26 cellular contexts compared by ENCODE assay signal in genomic region chr5:86646671-86647070, GRCh38. TPM values are rescaled to one million over a fixed set of nuclear protein-coding genes. Genes with fewer than 3 reads are reported as not detected.
A peak's percentile ranks its signal among the peaks of the same experiment; 100 is the strongest.
DNase-seq lines count a peak whose midpoint lies in the region; ATAC-seq, FAIRE-seq and TF ChIP-seq lines count a peak whose summit lies in the region.
"Had no signal": no experiment of that assay in that cellular context is flagged by ENCODE, and none has a peak within 500 bp of the region (broad histone marks: within the 10 kb centered on the region; RNA-seq: fewer than 3 reads in every experiment).

No MANE protein-coding gene starts in this region.

- POLR2A ChIA-PET in H1 (lab: Charles Lee; ENCODE audit: partially characterized antibody), result no interaction called here

- no peaks in the 10 kb centered on the region for H3K27me3 ChIP-seq in GM23338 (ENCODE audit: insufficient read depth)
- no peaks in the 10 kb centered on the region for H3K27me3 ChIP-seq in HUES64 (ENCODE audit: insufficient read depth, low read length)
- no peaks in the 10 kb centered on the region for H3K27me3 ChIP-seq in H1 (replicated peaks in 1 of 4; ENCODE audit: control insufficient read depth in 3 of 4, extremely low read depth in 1 of 4, insufficient read depth in 3 of 4, low read length in 3 of 4)
- H3K27me3 ChIP-seq: BE2C; BLaER1 treated with 17β-estradiol and CSF1 and Interleukin-3, amounts not matched to agents 10 nM and 100 nM had no signal

- H4K20me1 ChIP-seq in GM23338 (replicated peaks; ENCODE audit: insufficient read depth), result no peaks in the 10 kb centered on the region
- H4K20me1 ChIP-seq in H1 (replicated peaks in 1 of 2; ENCODE audit: control insufficient read depth in 1 of 2, insufficient read depth in 2 of 2, low read length in 2 of 2), result no peaks in the 10 kb centered on the region
- H4K20me1 ChIP-seq: BLaER1 treated with 17β-estradiol and CSF1 and Interleukin-3, amounts not matched to agents 10 nM and 100 nM had no signal

- no peak for TF ChIP-seq RAD21 in H1 (IDR thresholded peaks at IDR 0.05 in 1 of 2, conservative IDR thresholded peaks at IDR 0.05 in 1 of 2; ENCODE audit: low read depth in 2 of 2, low read length in 2 of 2)

- H3K14ac ChIP-seq in H1 (ENCODE audit: insufficient read length), result no peak overlapping the region

- H2BK5ac ChIP-seq in H1 (ENCODE audit: low read depth, low read length), result peak overlapping the region; percentile 38; the same call in 1 of the 2 replicates

- peak overlapping the region; percentile 60 for H3K4ac ChIP-seq in H1 (replicated peaks; ENCODE audit: insufficient read length, low read depth, low read length)

- H3K4me2 ChIP-seq in GM23338, result peak overlapping the region; percentile 58; the same call in 1 of the 2 replicates
- 0 out of 4 replicates have a peak overlapping the region, but pooled peaks of 1 of the 2 experiments have one; percentile 34 for H3K4me2 ChIP-seq in H1 (ENCODE audit: insufficient read depth in 1 of 2, low read depth in 2 of 2, low read length in 2 of 2)
- H3K4me2 ChIP-seq: A549; BLaER1 treated with 17β-estradiol and CSF1 and Interleukin-3, amounts not matched to agents 10 nM and 100 nM had no signal

- H3K56ac ChIP-seq in H1 (replicated peaks; ENCODE audit: insufficient read length, low read depth, low read length), result no peak overlapping the region

- peaks cover 59% of the 10 kb centered on the region for H3K4me1 Mint-ChIP-seq in GM23338
- peaks cover 27% of the 10 kb centered on the region for H3K4me1 Mint-ChIP-seq in progenitor cell of endocrine pancreas (ENCODE audit: low read depth)
- H3K4me1 Mint-ChIP-seq: CD14-positive monocyte; CD8-positive, alpha-beta memory T cell had no signal

- H2AFZ ChIP-seq in GM23338, result no peak overlapping the region
- no peak overlapping the region for H2AFZ ChIP-seq in H1 (ENCODE audit: low read length)
- H2AFZ ChIP-seq: GM23248 had no signal

- H4K91ac ChIP-seq in H1 (replicated peaks; ENCODE audit: insufficient read length, low read length), result no peak overlapping the region

- TF ChIP-seq CTCF in GM23338 (conservative IDR thresholded peaks at IDR 0.05; ENCODE audit: low read depth in 2 of 2) (no peak), H1 (IDR thresholded peaks at IDR 0.05; ENCODE audit: control extremely low read depth in 1 of 3, insufficient read depth in 1 of 3, low read depth in 1 of 3, low read length in 3 of 3) (no peak), progenitor cell of endocrine pancreas (IDR thresholded peaks at IDR 0.05; ENCODE audit: unreplicated experiment) (no peak)

- H3K9me3 ChIP-seq in HUES64 (ENCODE audit: insufficient read depth, low read depth, low read length) (no peaks in the 10 kb centered on the region), H1 (ENCODE audit: insufficient read depth in 2 of 2, low read depth in 1 of 2, low read length in 1 of 2) (no peaks in the 10 kb centered on the region)
- H3K9me3 ChIP-seq: A549; BE2C; BLaER1 treated with 17β-estradiol and CSF1 and Interleukin-3, amounts not matched to agents 10 nM and 100 nM had no signal

- H2BK120ac ChIP-seq in H1 (replicated peaks; ENCODE audit: low read depth, low read length), result peak overlapping the region; percentile 16

- no peaks in the 10 kb centered on the region for H3K23me2 ChIP-seq in H1 (ENCODE audit: low read depth, low read length)

- H3K36me3 Mint-ChIP-seq in GM23338 (ENCODE audit: low read depth) (no peaks in the 10 kb centered on the region), progenitor cell of endocrine pancreas (ENCODE audit: insufficient read depth) (no peaks in the 10 kb centered on the region)
- H3K36me3 Mint-ChIP-seq: CD14-positive monocyte; CD8-positive, alpha-beta memory T cell had no signal

- H3K27ac Mint-ChIP-seq in GM23338 (peak overlapping the region; percentile 66), progenitor cell of endocrine pancreas (peak overlapping the region; percentile 0)
- H3K27ac Mint-ChIP-seq: CD14-positive monocyte; CD4-positive, alpha-beta T cell; CD8-positive, alpha-beta memory T cell had no signal

- H2BK15ac ChIP-seq in H1 (ENCODE audit: low read length), result no peak overlapping the region

- H3K27ac ChIP-seq in GM23338 (ENCODE audit: low read depth) (peak overlapping the region; percentile 97), HUES64 (ENCODE audit: low read depth, low read length) (peak overlapping the region; percentile 94; the same call in 1 of the 2 replicates), H1 (ENCODE audit: low read depth, low read length) (no peak overlapping the region), substantia nigra (ENCODE audit: low read depth, low read length, poor library complexity, severe bottlenecking) (no peak overlapping the region)
- H3K27ac ChIP-seq: A549; BLaER1 treated with 17β-estradiol and CSF1 and Interleukin-3, amounts not matched to agents 10 nM and 100 nM; GM23248 had no signal

- H2AK5ac ChIP-seq in H1 (ENCODE audit: low read depth, low read length), result no peak overlapping the region

- H3K4me3 ChIP-seq in GM23338, result no peak overlapping the region
- H3K4me3 ChIP-seq in HUES64 (ENCODE audit: low read length), result no peak overlapping the region
- no peak overlapping the region for H3K4me3 ChIP-seq in H1 (ENCODE audit: extremely low read depth in 1 of 4, insufficient read depth in 2 of 4, low read depth in 3 of 4, low read length in 4 of 4)
- H3K4me3 ChIP-seq: A549; BLaER1 treated with 17β-estradiol and CSF1 and Interleukin-3, amounts not matched to agents 10 nM and 100 nM; GM12878; GM23248 had no signal

- H3K23ac ChIP-seq in H1 (ENCODE audit: insufficient read length), result no peak overlapping the region

- no peaks in the 10 kb centered on the region for H3K9me3 Mint-ChIP-seq in GM23338
- H3K9me3 Mint-ChIP-seq in progenitor cell of endocrine pancreas (ENCODE audit: low read depth), result no peaks in the 10 kb centered on the region
- H3K9me3 Mint-ChIP-seq: CD4-positive, alpha-beta T cell; CD8-positive, alpha-beta memory T cell had no signal

- H2BK20ac ChIP-seq in H1 (ENCODE audit: low read length), result no peak overlapping the region; the same call in 1 of the 2 replicates

- H2BK12ac ChIP-seq in H1 (ENCODE audit: low read depth, low read length), result no peak overlapping the region

- no peaks in the 10 kb centered on the region; the same call in 1 of the 2 replicates for H3F3A ChIP-seq in GM23338 (replicated peaks; ENCODE audit: low read depth)

- CTCF ChIA-PET in H1 (lab: Charles Lee; ENCODE audit: partially characterized antibody), result interaction anchor here (1.7 kb wide), 1 partner anchor 15 kb away, joined by 5 read pairs; no protein-coding TSS in a partner anchor

- no peak for DNase-seq in GM23338 (ENCODE audit: low spot score)
- DNase-seq in H1 (ENCODE audit: low read depth in 1 of 2, low spot score in 2 of 2), result no peak
- DNase-seq in progenitor cell of endocrine pancreas (ENCODE audit: low spot score, unreplicated experiment), result no peak
- DNase-seq in substantia nigra (lab: John Stamatoyannopoulos, UW), result no peak
- no peak for DNase-seq in nucleus accumbens (lab: John Stamatoyannopoulos, UW)
- DNase-seq in KG1 (lab: John Stamatoyannopoulos, UW), result no peak
- DNase-seq: 8988T; ACHN; AML-193; BE2C; CD4-positive, alpha-beta T cell; CD8-positive, alpha-beta memory T cell; DMS 273 treated with DMSO at 0.1 percent for 48 hours; DMS79; EL; GDM1; GM23248; HCEC 1CT had no signal

- H3K36me3 ChIP-seq in GM23338 (ENCODE audit: insufficient read depth), result no peaks in the 10 kb centered on the region
- no peaks in the 10 kb centered on the region for H3K36me3 ChIP-seq in HUES64 (ENCODE audit: insufficient read depth, low read length)
- no peaks in the 10 kb centered on the region for H3K36me3 ChIP-seq in H1 (ENCODE audit: control insufficient read depth in 2 of 4, insufficient read depth in 4 of 4, low read length in 3 of 4)
- H3K36me3 ChIP-seq: BE2C; BLaER1 treated with 17β-estradiol and CSF1 and Interleukin-3, amounts not matched to agents 10 nM and 100 nM had no signal

- no peak overlapping the region for H3K18ac ChIP-seq in H1 (ENCODE audit: extremely low read depth, low read length)

- H3K4me1 ChIP-seq in GM23338 (ENCODE audit: insufficient read depth), result peaks cover 75% of the 10 kb centered on the region
- H3K4me1 ChIP-seq in HUES64 (ENCODE audit: insufficient read depth, low read length), result peaks cover 55% of the 10 kb centered on the region
- peaks cover 4 to 28% (median 17%) of the 10 kb centered on the region in 4 experiments for H3K4me1 ChIP-seq in H1 (replicated peaks in 1 of 4; ENCODE audit: control insufficient read depth in 3 of 4, insufficient read depth in 4 of 4, low read length in 3 of 4)
- H3K4me1 ChIP-seq: A549; BE2C; BLaER1 treated with 17β-estradiol and CSF1 and Interleukin-3, amounts not matched to agents 10 nM and 100 nM had no signal

- TF ChIP-seq EP300 in H1 (IDR thresholded peaks at IDR 0.05; ENCODE audit: borderline replicate concordance in 1 of 2, low read depth in 2 of 2, low read length in 2 of 2), result no peak

- no peak overlapping the region; the same call in 1 of the 2 replicates for H3K9ac ChIP-seq in HUES64 (ENCODE audit: low read depth, low read length)
- H3K9ac ChIP-seq in H1 (replicated peaks in 1 of 4; ENCODE audit: extremely low read depth in 1 of 4, low read depth in 3 of 4, low read length in 3 of 4), result no peak overlapping the region
- H3K9ac ChIP-seq: BLaER1 treated with 17β-estradiol and CSF1 and Interleukin-3, amounts not matched to agents 10 nM and 100 nM; GM23248 had no signal

- H4K5ac ChIP-seq in H1 (ENCODE audit: insufficient read length, low read depth, low read length), result peak overlapping the region; percentile 1

- no peaks in the 10 kb centered on the region for H3K79me2 ChIP-seq in GM23338 (replicated peaks; ENCODE audit: insufficient read depth)
- no peaks in the 10 kb centered on the region for H3K79me2 ChIP-seq in H1 (ENCODE audit: control insufficient read depth in 1 of 2, insufficient read depth in 2 of 2, low read length in 2 of 2)

- H3K27me3 Mint-ChIP-seq in GM23338 (ENCODE audit: insufficient read depth, low read depth, poor library complexity) (peaks cover 3% of the 10 kb centered on the region), progenitor cell of endocrine pancreas (no peaks in the 10 kb centered on the region)

- ATAC-seq in GM23338, result no peak
- ATAC-seq: A549, GM12878 had no signal

- H3K4me3 Mint-ChIP-seq in GM23338 (no peak overlapping the region), progenitor cell of endocrine pancreas (ENCODE audit: low read depth) (no peak overlapping the region)
- H3K4me3 Mint-ChIP-seq: CD14-positive monocyte; CD4-positive, alpha-beta T cell; CD8-positive, alpha-beta memory T cell had no signal

- no peak overlapping the region for H4K8ac ChIP-seq in H1 (ENCODE audit: extremely low read depth, insufficient read depth, low read length)

- no peaks in the 10 kb centered on the region for H3K79me1 ChIP-seq in H1 (ENCODE audit: low read depth, low read length)

- no peaks in the 10 kb centered on the region for H3K9me2 ChIP-seq in GM23338 (ENCODE audit: insufficient read depth)

- no peak for FAIRE-seq in H1 (lab: Jason Lieb, UNC)
- FAIRE-seq: D721Med, GM12878, GM19239, H54 had no signal

- no peak for TF ChIP-seq POLR2A in H1 (IDR thresholded peaks at IDR 0.05; ENCODE audit: control extremely low read depth in 1 of 2, low read depth in 2 of 2, low read length in 2 of 2)

- WGBS in HUES64, result 94% methylated on average over 1 of the region's 1 CpG
- 88% methylated on average over 1 of the region's 1 CpG; no CpG with 5 or more reads in 1 of the 2 experiments for WGBS in H1 (ENCODE audit: extremely low coverage in 1 of 2, insufficient coverage in 1 of 2, insufficient read length in 1 of 2, insufficient replicate concordance in 2 of 2, low coverage in 1 of 2, low lambda C conversion rate in 2 of 2, missing lambda C conversion rate in 1 of 2), 2 experiments

RNA-seq across cellular contexts. Expression of gene COX7C, which starts 28.9 kb away (rescaled TPM):
- 842 and 1,082 TPM in 2 replicates for total RNA-seq in GM23338 (2014; rRNA removed; shearing (Covaris generic))
- polyA plus RNA-seq in GM23338 (2016; fragmentation: Nextera tagmentation; extraction: Ambion mirVana) (4,717 and 5,583 TPM in 2 replicates), H1 (2011; rRNA removed) (837 and 1,207 TPM in 2 replicates)
- 708 TPM for polyA plus RNA-seq in HUES64 (2013, experiment 1 of 2)
- 797 TPM for polyA plus RNA-seq in HUES64 (2013, experiment 2 of 2)
- 1,035 and 1,059 TPM in 2 replicates for total RNA-seq in H1 (2021; fragmentation: NEBNext Ultra II Directional; extraction: Animal tissue kit (Norgen Biotek cat#: 25700))
- 1,169 TPM for polyA plus RNA-seq in H1 (2011; cell fraction: cytosol; rRNA removed)
- polyA plus RNA-seq in H1 (2011; cell fraction: nucleus; rRNA removed), result 263 TPM
- polyA plus RNA-seq in H1 (2012, experiment 1 of 2), result 2,003 to 2,565 TPM (median 2,368 TPM) in 4 replicates
- polyA plus RNA-seq in H1 (2012, experiment 2 of 2), result 13,884 TPM
- 2,670 TPM for polyA plus RNA-seq in H1 (2013, experiment 1 of 2)
- polyA plus RNA-seq in H1 (2013, experiment 2 of 2), result 2,657 TPM
- 314 and 370 TPM in 2 replicates for polyA minus RNA-seq in H1 (2011; rRNA and poly(A)+ RNA removed)
- 148 TPM for polyA minus RNA-seq in H1 (2011; cell fraction: cytosol; rRNA and poly(A)+ RNA removed)
- 146 TPM for polyA minus RNA-seq in H1 (2011; cell fraction: nucleus; rRNA and poly(A)+ RNA removed)
- total RNA-seq in progenitor cell of endocrine pancreas, result 739 and 750 TPM in 2 replicates

Comparison
In these comparisons a context has a peak if more than half of its experiments do, and no peak if none do; other contexts are left out.
1. H3K27ac ChIP-seq: peak in GM23338 (single experiment) and HUES64 (single experiment); none in H1 (single experiment) and substantia nigra (single experiment).